Comparison of ENCODE assay signal across 9 cellular contexts in genomic region chr7:133053321-133053891, GRCh38. TPM values are rescaled to one million over a fixed set of nuclear protein-coding genes. Genes with fewer than 3 reads are reported as not detected.
A peak's percentile ranks its signal among the peaks of the same experiment; 100 is the strongest.
DNase-seq lines count a peak whose midpoint lies in the region; ATAC-seq and TF ChIP-seq lines count a peak whose summit lies in the region.
"Had no signal": no experiment of that assay in that cellular context is flagged by ENCODE, and none has a peak within 500 bp of the region (broad histone marks: within the 10 kb centered on the region; RNA-seq: fewer than 3 reads in every experiment).

No MANE protein-coding gene starts in this region.

- H3K9me3 ChIP-seq in left ventricle myocardium inferior (replicated peaks), result no peaks in the 10 kb centered on the region

- H3K27ac ChIP-seq in left ventricle myocardium inferior (replicated peaks), result peak overlapping the region; percentile 80

- DNase-seq in A172 (ENCODE audit: low spot score) (peak; percentile 92), left ventricle myocardium inferior (no peak), NCI-H128 (lab: John Stamatoyannopoulos, UW; ENCODE audit: unreplicated experiment) (no peak), NAMALWA (ENCODE audit: low spot score) (no peak), NCI-H69 (lab: John Stamatoyannopoulos, UW) (no peak)
- DNase-seq: H7 had no signal

- peak overlapping the region; percentile 13 for H3K4me3 ChIP-seq in left ventricle myocardium inferior

- intact Hi-C loops in left ventricle myocardium inferior (cut with micrococcal nuclease), result no loop called here

- H3K4me1 ChIP-seq in left ventricle myocardium inferior, result peaks cover 68% of the 10 kb centered on the region

- no peak for TF ChIP-seq CTCF in left ventricle myocardium inferior (IDR thresholded peaks at IDR 0.05; ENCODE audit: borderline replicate concordance)

- H3K27me3 ChIP-seq in left ventricle myocardium inferior (ENCODE audit: low read depth), result no peaks in the 10 kb centered on the region

- no peaks in the 10 kb centered on the region for H3K36me3 ChIP-seq in left ventricle myocardium inferior

- peak; percentile 60 for ATAC-seq in GM21529 (IDR thresholded peaks at IDR 0.05; ENCODE audit: unreplicated experiment)
- ATAC-seq in SK-N-SH treated with all-trans-retinoic acid at 6 μM for 48 hours, result peak; percentile 94
- ATAC-seq in GM18858 (IDR thresholded peaks at IDR 0.05; ENCODE audit: unreplicated experiment), result no peak

TF ChIP-seq in SK-N-SH treated with all-trans-retinoic acid at 6 μM for 48 hours, 23 proteins besides CTCF, POLR2A, EP300 and RAD21:
- 0 out of 2 replicates have a peak, but pooled peaks have one; percentile 36 for TF ChIP-seq ISL1 (CRISPR knock-in tag; IDR thresholded peaks at IDR 0.05)
- TF ChIP-seq PPARA (CRISPR knock-in tag; IDR thresholded peaks at IDR 0.05; ENCODE audit: borderline replicate concordance), result no peak
- no peak for TF ChIP-seq TCF4 (CRISPR knock-in tag; IDR thresholded peaks at IDR 0.05; ENCODE audit: borderline replicate concordance)
- no peak for TF ChIP-seq CREB5 (CRISPR knock-in tag; IDR thresholded peaks at IDR 0.05; ENCODE audit: low read depth)
- no peak for TF ChIP-seq ZC3H10 (CRISPR knock-in tag; IDR thresholded peaks at IDR 0.05)

RNA-seq across cellular contexts. Expression of gene CHCHD3, which starts 28.5 kb away (rescaled TPM):
- total RNA-seq in A172 (2014; rRNA removed; shearing (Covaris generic)), result 145 and 181 TPM in 2 replicates
- total RNA-seq in left ventricle myocardium inferior, result 209 TPM
